Comparison of ENCODE assay signal across 9 cellular contexts in genomic region chr19:40818480-40819399, GRCh38. TPM values are rescaled to one million over a fixed set of nuclear protein-coding genes. Genes with fewer than 3 reads are reported as not detected.
DNase-seq lines count a peak whose midpoint lies in the region; TF ChIP-seq lines count a peak whose summit lies in the region.
"Not testable (repeated sequence)": the region's sequence is repeated elsewhere in the genome, so short reads cannot be mapped to it uniquely, and the experiment has no call there.
"Had no signal": no experiment of that assay in that cellular context is flagged by ENCODE, and none has a peak within 500 bp of the region (broad histone marks: within the 10 kb centered on the region; RNA-seq: fewer than 3 reads in every experiment).

No MANE protein-coding gene starts in this region.

- H3K36me3 Mint-ChIP-seq in glutamatergic neuron (ENCODE audit: unreplicated experiment); nephron (ENCODE audit: low read depth): not testable (repeated sequence)

- TF ChIP-seq CTCF in glutamatergic neuron (IDR thresholded peaks at IDR 0.05; ENCODE audit: partially characterized antibody, unreplicated experiment), result not testable (repeated sequence)
- TF ChIP-seq CTCF in nephron (IDR thresholded peaks at IDR 0.05; ENCODE audit: unreplicated experiment in 3 of 3), result peak in 2 of 3 experiments; percentile 25 to 32

- H3K27me3 Mint-ChIP-seq in glutamatergic neuron (ENCODE audit: unreplicated experiment); nephron (ENCODE audit: low read depth): not testable (repeated sequence)

- H3K27me3 ChIP-seq in H7 (ENCODE audit: control insufficient read depth, insufficient read depth, low read length), result not testable (repeated sequence)

- H3K4me3 ChIP-seq in H7 (ENCODE audit: insufficient read depth, low read depth, low read length), result peak overlapping the region; percentile 15; the same call in 1 of the 2 replicates

- H3K27ac Mint-ChIP-seq in glutamatergic neuron (ENCODE audit: unreplicated experiment) (peak overlapping the region; percentile 64), nephron (peak overlapping the region in 2 of 3 experiments; percentile 63 to 72)

- H3K9me3 Mint-ChIP-seq in glutamatergic neuron (ENCODE audit: unreplicated experiment); nephron: not testable (repeated sequence)

- H3K4me3 Mint-ChIP-seq in glutamatergic neuron (ENCODE audit: unreplicated experiment) (peak overlapping the region; percentile 76), nephron (peak overlapping the region; percentile 37 to 54 (median 48))

- H3K4me1 Mint-ChIP-seq in glutamatergic neuron (ENCODE audit: low read depth, unreplicated experiment), result not testable (repeated sequence)
- peaks cover 38% of the 10 kb centered on the region for H3K4me1 Mint-ChIP-seq in nephron

- peak; percentile 53 for DNase-seq in CD1c-positive myeloid dendritic cell (ENCODE audit: extremely low spot score)
- peak; percentile 60 for DNase-seq in H7
- peak; percentile 81 for DNase-seq in NCI-H2227 (lab: John Stamatoyannopoulos, UW; ENCODE audit: unreplicated experiment)
- peak; percentile 46 for DNase-seq in activated CD4-positive, CD25-positive, alpha-beta regulatory T cell treated with anti-CD3 and anti-CD28 coated beads, Interleukin-2, amount 50 U/mL, for 16 hours (ENCODE audit: low read depth, low spot score)
- peak in 29 of 56 donors; percentile 25 to 68 (median 50) for DNase-seq in amygdala (lab: John Stamatoyannopoulos, UW)
- peak; percentile 73 for DNase-seq in glutamatergic neuron
- peak; percentile 52 for DNase-seq in stimulated activated CD8-positive, alpha-beta memory T cell treated with anti-CD3 and anti-CD28 coated beads, Interleukin-12 subunit alpha, Interleukin-12 subunit beta, amount 100 ng/mL, for 1 hour (ENCODE audit: low read depth)

- not testable (repeated sequence) for H3K36me3 ChIP-seq in H7 (replicated peaks; ENCODE audit: control insufficient read depth, insufficient read depth, low read length)

RNA-seq across cellular contexts. Expression of gene EGLN2, which starts 19.7 kb away (rescaled TPM):
- total RNA-seq in H7 (2014; rRNA removed; shearing (Covaris generic)), result 110 and 148 TPM in 2 replicates
- total RNA-seq in glutamatergic neuron (ENCODE audit: unreplicated experiment), result 142 TPM

RNA-seq across cellular contexts. Expression of gene CYP2A6, which starts 31.5 kb away (rescaled TPM):
- total RNA-seq in H7 (2014; rRNA removed; shearing (Covaris generic)), result not detected in 2 replicates
- not detected for total RNA-seq in glutamatergic neuron (ENCODE audit: unreplicated experiment)
- total RNA-seq: activated CD8-positive, alpha-beta memory T cell treated with anti-CD3 and anti-CD28 coated beads for 36 hours had no signal

RNA-seq across cellular contexts. Expression of gene RAB4B, which starts 40.7 kb away (rescaled TPM):
- 23.8 and 26.4 TPM in 2 replicates for total RNA-seq in H7 (2014; rRNA removed; shearing (Covaris generic))
- total RNA-seq in glutamatergic neuron (ENCODE audit: unreplicated experiment), result 43.2 TPM

RNA-seq across cellular contexts. Expression of gene MIA, which starts 43.4 kb away (rescaled TPM):
- total RNA-seq in H7 (2014; rRNA removed; shearing (Covaris generic)), result not detected in 2 replicates
- total RNA-seq in glutamatergic neuron (ENCODE audit: unreplicated experiment), result not detected
- total RNA-seq: activated CD8-positive, alpha-beta memory T cell treated with anti-CD3 and anti-CD28 coated beads for 36 hours had no signal

Comparison
In these comparisons a context has a peak if more than half of its experiments do, and no peak if none do; other contexts are left out.
1. Peak in every context shown above with its lines: DNase-seq and H3K4me3 ChIP-seq.